8 cellular contexts compared by ENCODE assay signal in genomic region chr17:43713494-43714162, GRCh38. TPM values are rescaled to one million over a fixed set of nuclear protein-coding genes. Genes with fewer than 3 reads are reported as not detected.
DNase-seq lines count a peak whose midpoint lies in the region; ATAC-seq, FAIRE-seq and TF ChIP-seq lines count a peak whose summit lies in the region.

No MANE protein-coding gene starts in this region.

- H3K4me1 Mint-ChIP-seq in activated CD8-positive, alpha-beta T cell treated with anti-CD3 and anti-CD28 coated beads for 36 hours (ENCODE audit: low read depth): peaks cover 12% of the 10 kb centered on the region

- DNase-seq in AG09309 (ENCODE audit: low read depth) (no peak), HAP-1 (ENCODE audit: low spot score in 2 of 2) (peak in 1 of 2 experiments; percentile 39), foreskin fibroblast (peak; percentile 34 to 78), Karpas-422 (no peak), RCC 7860 (ENCODE audit: low spot score) (no peak)
- peak; percentile 35 for DNase-seq in activated CD8-positive, alpha-beta T cell treated with anti-CD3 and anti-CD28 coated beads for 36 hours

- no peak overlapping the region for H3K27ac ChIP-seq in Karpas-422 (ENCODE audit: low read length)

- no peaks in the 10 kb centered on the region for H3K36me3 Mint-ChIP-seq in activated CD8-positive, alpha-beta T cell treated with anti-CD3 and anti-CD28 coated beads for 36 hours (ENCODE audit: low read depth)

- H3K9me3 ChIP-seq in HAP-1: no peaks in the 10 kb centered on the region
- H3K9me3 ChIP-seq in neuron (ENCODE audit: low read length): no peaks in the 10 kb centered on the region
- H3K9me3 ChIP-seq in Karpas-422 (ENCODE audit: low read length): no peaks in the 10 kb centered on the region

- H2AFZ ChIP-seq in neuron (ENCODE audit: low read depth, low read length): peak overlapping the region; percentile 61
- no peak overlapping the region for H2AFZ ChIP-seq in Karpas-422 (ENCODE audit: low read length)

- no peaks in the 10 kb centered on the region for H3K27me3 ChIP-seq in HAP-1 (ENCODE audit: low read depth)
- H3K27me3 ChIP-seq in neuron (ENCODE audit: insufficient read depth, low read length): peaks cover 47% of the 10 kb centered on the region
- no peaks in the 10 kb centered on the region for H3K27me3 ChIP-seq in Karpas-422 (ENCODE audit: low read length)

- FAIRE-seq in RCC 7860 (lab: Jason Lieb, UNC): no peak

- H3K4me1 ChIP-seq in HAP-1: no peaks in the 10 kb centered on the region
- peaks cover 4% of the 10 kb centered on the region for H3K4me1 ChIP-seq in neuron (ENCODE audit: insufficient read depth, low read length)
- H3K4me1 ChIP-seq in Karpas-422 (ENCODE audit: low read length): no peaks in the 10 kb centered on the region

- H3K27ac Mint-ChIP-seq in activated CD8-positive, alpha-beta T cell treated with anti-CD3 and anti-CD28 coated beads for 36 hours: no peak overlapping the region

- H4K20me1 ChIP-seq in Karpas-422 (ENCODE audit: insufficient read depth, low read depth, low read length): no peaks in the 10 kb centered on the region; the same call in 1 of the 2 replicates

- no peak overlapping the region for H3K4me2 ChIP-seq in Karpas-422 (ENCODE audit: low read depth, low read length, poor library complexity, severe bottlenecking)

- H3K79me2 ChIP-seq in Karpas-422 (ENCODE audit: low read length): no peaks in the 10 kb centered on the region

- POLR2A ChIA-PET in activated CD8-positive, alpha-beta T cell treated with anti-CD3 and anti-CD28 coated beads for 36 hours (lab: Charles Lee): interaction anchor here (0.6 to 0.8 kb wide), 2 partner anchors 12 to 33 kb away, joined by 3 read pairs; no protein-coding TSS in a partner anchor

- TF ChIP-seq CTCF in AG09309 (IDR thresholded peaks at IDR 0.05; ENCODE audit: control insufficient read depth, insufficient read depth, low read depth, low read length, missing control alignments) (no peak), foreskin fibroblast (IDR thresholded peaks at IDR 0.05; ENCODE audit: low read depth, low read length) (no peak)
- no peak for TF ChIP-seq CTCF in activated CD8-positive, alpha-beta T cell treated with anti-CD3 and anti-CD28 coated beads for 36 hours (IDR thresholded peaks at IDR 0.05)

- H3K27me3 Mint-ChIP-seq in activated CD8-positive, alpha-beta T cell treated with anti-CD3 and anti-CD28 coated beads for 36 hours: peaks cover 44% of the 10 kb centered on the region

- H3K36me3 ChIP-seq in HAP-1 (replicated peaks): no peaks in the 10 kb centered on the region
- no peaks in the 10 kb centered on the region for H3K36me3 ChIP-seq in neuron (ENCODE audit: insufficient read depth, low read length)
- H3K36me3 ChIP-seq in Karpas-422 (ENCODE audit: insufficient read depth, low read length): no peaks in the 10 kb centered on the region

- peak; percentile 75 for ATAC-seq in activated CD8-positive, alpha-beta T cell treated with anti-CD3 and anti-CD28 coated beads for 36 hours
- no peak for ATAC-seq in GM18873 (IDR thresholded peaks at IDR 0.05; ENCODE audit: low FRiP score, unreplicated experiment)

- peak overlapping the region; percentile 42 for H3K4me3 ChIP-seq in AG09309 (ENCODE audit: control insufficient read depth, low read depth, low read length)
- peak overlapping the region; percentile 23 for H3K4me3 ChIP-seq in HAP-1
- H3K4me3 ChIP-seq in foreskin fibroblast (ENCODE audit: low read depth in 1 of 2, low read length in 2 of 2): peak overlapping the region; percentile 48 to 55
- H3K4me3 ChIP-seq in neuron (ENCODE audit: low read length): peak overlapping the region; percentile 38
- H3K4me3 ChIP-seq in Karpas-422 (ENCODE audit: low read length): no peak overlapping the region

- H3K9me2 ChIP-seq in Karpas-422 (replicated peaks; ENCODE audit: insufficient read depth, low read length): no peaks in the 10 kb centered on the region

- peak overlapping the region; percentile 51 for H3K4me3 Mint-ChIP-seq in activated CD8-positive, alpha-beta T cell treated with anti-CD3 and anti-CD28 coated beads for 36 hours

- H3K9ac ChIP-seq in Karpas-422 (ENCODE audit: low read length): no peak overlapping the region

- intact Hi-C loops in activated CD8-positive, alpha-beta T cell treated with anti-CD3 and anti-CD28 coated beads for 36 hours (cut with micrococcal nuclease): no loop called here

- H3K9me3 Mint-ChIP-seq in activated CD8-positive, alpha-beta T cell treated with anti-CD3 and anti-CD28 coated beads for 36 hours: no peaks in the 10 kb centered on the region

- CTCF ChIA-PET in activated CD8-positive, alpha-beta T cell treated with anti-CD3 and anti-CD28 coated beads for 36 hours (lab: Charles Lee): interaction anchor here (0.8 to 2.8 kb wide), 9 partner anchors 8 to 53 kb away, joined by 3 to 22 read pairs (median 4); no protein-coding TSS in a partner anchor

- in situ Hi-C loops in HAP-1 (cut with MboI; ENCODE audit: low sequenced_read_pairs): no loop called here

RNA-seq across cellular contexts. Expression of gene SOST, which starts 45.0 kb away (rescaled TPM):
- not detected for total RNA-seq in activated CD8-positive, alpha-beta T cell treated with anti-CD3 and anti-CD28 coated beads for 36 hours
- total RNA-seq in Karpas-422 (2014; rRNA removed; shearing (Covaris generic); ENCODE audit: low replicate concordance): not detected in 2 replicates

RNA-seq across cellular contexts. Expression of gene MEOX1, which starts 51.9 kb away (rescaled TPM):
- total RNA-seq in activated CD8-positive, alpha-beta T cell treated with anti-CD3 and anti-CD28 coated beads for 36 hours: under 1 TPM; 0.45 to 0.47 TPM
- not detected in 2 replicates for total RNA-seq in Karpas-422 (2014; rRNA removed; shearing (Covaris generic); ENCODE audit: low replicate concordance)

Comparison
In these comparisons a context has a peak if more than half of its experiments do, and no peak if none do; other contexts are left out.
1. DNase-seq: peak in activated CD8-positive, alpha-beta T cell treated with anti-CD3 and anti-CD28 coated beads for 36 hours (single experiment) and foreskin fibroblast (2 of 2); none in AG09309 (single experiment), Karpas-422 (single experiment) and RCC 7860 (single experiment).